In genomic region chr1:9942939-9943807, GRCh38 we compare ENCODE assay signal across 8 cellular contexts. TPM values are rescaled to one million over a fixed set of nuclear protein-coding genes. Genes with fewer than 3 reads are reported as not detected.
A peak's percentile ranks its signal among the peaks of the same experiment; 100 is the strongest.
DNase-seq lines count a peak whose midpoint lies in the region; ATAC-seq and TF ChIP-seq lines count a peak whose summit lies in the region.

Gene LZIC, minus strand, starts transcription at chr1:9943391. Its CDS starts 6,772 bp downstream, at chr1:9936619.
Gene NMNAT1, plus strand, starts transcription at chr1:9943475. Its CDS starts 28,599 bp downstream, at chr1:9972074.

- peaks cover 0 to 36% of the 10 kb centered on the region in 2 donors for H3K36me3 ChIP-seq in psoas muscle (ENCODE audit: insufficient read depth in 1 of 2, low read depth in 1 of 2)
- peaks cover 3% of the 10 kb centered on the region for H3K36me3 ChIP-seq in urinary bladder (ENCODE audit: insufficient read depth)

- ATAC-seq in HG02870 (IDR thresholded peaks at IDR 0.05; ENCODE audit: unreplicated experiment) (peak; percentile 90), T-helper 17 cell (peak; percentile 96), right cardiac atrium (peak; percentile 99), psoas muscle (peak; percentile 98 to 100 (median 99))

- H3K4me3 Mint-ChIP-seq in T-helper 17 cell, result peak within 1 kb of the TSS; percentile 97

- no peaks in the 10 kb centered on the region for H3K27me3 Mint-ChIP-seq in T-helper 17 cell

- H3K9me3 ChIP-seq in T-helper 17 cell (ENCODE audit: control insufficient read depth, low read length, poor library complexity, severe bottlenecking), result no peaks in the 10 kb centered on the region
- H3K9me3 ChIP-seq in right cardiac atrium (ENCODE audit: control insufficient read depth, low read length), result no peaks in the 10 kb centered on the region
- no peaks in the 10 kb centered on the region for H3K9me3 ChIP-seq in psoas muscle

- H3K27ac ChIP-seq in angular gyrus (ENCODE audit: low read depth, low read length), result peak within 1 kb of the TSS; percentile 90
- peak within 1 kb of the TSS; percentile 70 for H3K27ac ChIP-seq in right cardiac atrium (ENCODE audit: low read length)
- H3K27ac ChIP-seq in psoas muscle, result peak within 1 kb of the TSS; percentile 91
- peak within 1 kb of the TSS; percentile 91 for H3K27ac ChIP-seq in urinary bladder (ENCODE audit: low read depth)

- no peak for TF ChIP-seq CTCF in GM13977 (IDR thresholded peaks at IDR 0.05; ENCODE audit: extremely low read depth, insufficient read depth, missing control alignments)
- no peak for TF ChIP-seq CTCF in psoas muscle (IDR thresholded peaks at IDR 0.05)

- H3K4me1 Mint-ChIP-seq in T-helper 17 cell, result peaks cover 23% of the 10 kb centered on the region

- H3K27me3 ChIP-seq in right cardiac atrium (ENCODE audit: control insufficient read depth, insufficient read depth), result no peaks in the 10 kb centered on the region
- no peaks in the 10 kb centered on the region for H3K27me3 ChIP-seq in psoas muscle (ENCODE audit: insufficient read depth in 3 of 3, low read length in 2 of 3)

- WGBS in right cardiac atrium, result under 1% methylated on average over 55 of the region's 55 CpGs
- 0 to 1% (median 1%) methylated on average over 54 to 55 of the region's 55 CpGs for WGBS in psoas muscle, 3 donors
- under 1% methylated on average over 55 of the region's 55 CpGs for WGBS in urinary bladder

- in situ Hi-C loops in GM13977 (cut with MboI; ENCODE audit: low pct_unique_long_range_greater_than_20kb, low sequenced_read_pairs, unreplicated experiment), result loop anchor here (10.0 kb wide), 1 partner anchor 68 kb away; no protein-coding TSS in a partner anchor

- peak; percentile 93 for DNase-seq in GM13977 (ENCODE audit: low spot score)
- peak; percentile 66 for DNase-seq in NCI-H1694 (lab: John Stamatoyannopoulos, UW)
- peak; percentile 74 to 78 (median 76) for DNase-seq in T-helper 17 cell
- peak; percentile 94 to 97 (median 97) for DNase-seq in right cardiac atrium
- DNase-seq in psoas muscle, result peak; percentile 93 to 96

- H3K4me1 ChIP-seq in right cardiac atrium (ENCODE audit: control insufficient read depth, insufficient read depth, low read length) (no peaks in the 10 kb centered on the region), psoas muscle (peaks cover 31% of the 10 kb centered on the region), urinary bladder (ENCODE audit: insufficient read depth) (no peaks in the 10 kb centered on the region)

- peak within 1 kb of the TSS; percentile 78 for H3K4me3 ChIP-seq in right cardiac atrium (ENCODE audit: low read length)
- peak within 1 kb of the TSS; percentile 91 for H3K4me3 ChIP-seq in psoas muscle
- H3K4me3 ChIP-seq in urinary bladder (ENCODE audit: low read depth, low read length), result peak within 1 kb of the TSS; percentile 81

- peak within 1 kb of the TSS; percentile 95 for H3K27ac Mint-ChIP-seq in T-helper 17 cell

- peaks cover 4% of the 10 kb centered on the region for H3K36me3 Mint-ChIP-seq in T-helper 17 cell (ENCODE audit: low read depth)

- intact Hi-C loops in right cardiac atrium (cut with DNase I) (loop anchor here in 2 of 4 donors (2.0 to 10.0 kb wide), 3 partner anchors 68 to 92 kb away; partner anchors contain the start of gene UBE4B (in 1 of the 2)), psoas muscle (cut with DNase I) (loop anchor here (2.0 to 10.0 kb wide), 5 partner anchors 32 to 90 kb away; partner anchors contain the start of genes UBE4B (in 2 of the 2) and CTNNBIP1 (in 1 of the 2))

RNA-seq across cellular contexts. Expression of gene LZIC, which starts in this region (rescaled TPM):
- total RNA-seq in T-helper 17 cell (10 to 100 TPM; 19.6 to 19.7 TPM), right cardiac atrium (10 to 100 TPM; 30.5 to 36.9 (median 33.8) TPM), psoas muscle (10 to 100 TPM; 17.6 to 24.9 (median 21.1) TPM), urinary bladder (67.1 TPM)
- polyA plus RNA-seq in right cardiac atrium (22.6 TPM), psoas muscle (10 to 100 TPM; 17.3 to 37.5 (median 25.0) TPM), urinary bladder (25.2 TPM)

RNA-seq across cellular contexts. Expression of gene NMNAT1, which starts in this region (rescaled TPM):
- 1 to 10 TPM; 2.4 to 2.9 TPM for total RNA-seq in T-helper 17 cell
- 10 to 100 TPM; 15.5 to 19.1 (median 18.1) TPM for total RNA-seq in right cardiac atrium
- polyA plus RNA-seq in right cardiac atrium, result 13.1 TPM
- total RNA-seq in psoas muscle, result 10 to 100 TPM in 3 of 4 donors, 1 to 10 TPM in 1; 8.0 to 18.2 (median 14.0) TPM
- 10 to 100 TPM in 2 of 3 donors, 1 to 10 TPM in 1; 6.9 to 16.9 (median 10.2) TPM for polyA plus RNA-seq in psoas muscle
- total RNA-seq in urinary bladder, result 11.5 TPM
- 6.2 TPM for polyA plus RNA-seq in urinary bladder

Comparison
In these comparisons a context has a peak if more than half of its experiments do, and no peak if none do; other contexts are left out.
1. Peak in every context shown above with its lines: DNase-seq, ATAC-seq, H3K4me3 ChIP-seq and H3K27ac ChIP-seq.